9 cellular contexts compared by ENCODE assay signal in the genomic region with DNA sequence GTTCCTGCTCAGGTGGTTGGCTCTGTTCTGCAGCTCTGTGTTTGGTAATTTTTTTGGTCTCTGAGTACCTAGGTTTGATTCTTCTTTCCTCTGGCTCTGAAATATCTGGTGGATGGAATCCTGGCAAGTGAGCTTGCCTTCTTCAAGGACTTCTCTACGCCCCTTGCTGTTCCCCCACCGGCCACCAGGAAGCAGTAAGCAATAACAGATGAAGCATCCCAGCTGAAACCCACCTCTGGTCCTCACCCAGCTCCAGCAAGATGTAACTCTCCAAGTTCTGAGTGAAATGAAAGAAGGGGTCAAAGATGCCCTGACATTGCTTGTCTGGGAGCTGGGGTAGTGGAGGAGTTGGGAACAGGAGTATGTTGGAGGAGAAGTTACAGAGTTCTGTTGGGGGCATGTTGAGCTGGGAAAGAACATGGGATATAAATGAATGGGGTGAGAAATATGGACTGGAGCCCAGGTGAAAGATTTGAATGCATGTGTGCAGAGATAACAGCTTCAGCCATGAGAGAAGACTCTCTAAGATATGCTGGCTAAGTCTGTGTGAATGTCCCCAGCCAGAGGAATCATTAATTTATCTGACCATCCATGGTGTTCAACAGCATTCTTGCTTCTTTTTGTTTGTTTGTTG. TPM values are rescaled to one million over a fixed set of nuclear protein-coding genes. Genes with fewer than 3 reads are reported as not detected.
DNase-seq lines count a peak whose midpoint lies in the region; ATAC-seq and TF ChIP-seq lines count a peak whose summit lies in the region.
"Had no signal": no experiment of that assay in that cellular context is flagged by ENCODE, and none has a peak within 500 bp of the region (broad histone marks: within the 10 kb centered on the region; RNA-seq: fewer than 3 reads in every experiment).

No MANE protein-coding gene starts in this region.

- POLR2A ChIA-PET in activated CD8-positive, alpha-beta T cell treated with anti-CD3 and anti-CD28 coated beads, Interleukin-2, amount 10 ng/mL, durations not matched to agents 7 days and 5 days (lab: Charles Lee) = no interaction called here

- H3K4me3 Mint-ChIP-seq in activated CD8-positive, alpha-beta T cell treated with anti-CD3 and anti-CD28 coated beads, Interleukin-2, amount 10 ng/mL, durations not matched to agents 7 days and 5 days = no peak overlapping the region

- H3K4me3 ChIP-seq in heart right ventricle = no peak overlapping the region
- H3K4me3 ChIP-seq: BLaER1 had no signal

- H3K27ac Mint-ChIP-seq in activated CD8-positive, alpha-beta T cell treated with anti-CD3 and anti-CD28 coated beads, Interleukin-2, amount 10 ng/mL, durations not matched to agents 7 days and 5 days = no peak overlapping the region

- intact Hi-C loops in heart right ventricle (cut with DNase I) = no loop called here

- H3K4me1 Mint-ChIP-seq in activated CD8-positive, alpha-beta T cell treated with anti-CD3 and anti-CD28 coated beads, Interleukin-2, amount 10 ng/mL, durations not matched to agents 7 days and 5 days (ENCODE audit: low read depth) = no peaks in the 10 kb centered on the region

- H3K36me3 ChIP-seq in heart right ventricle = no peaks in the 10 kb centered on the region
- H3K36me3 ChIP-seq: BLaER1 had no signal

- H3K9me3 ChIP-seq in heart right ventricle = no peaks in the 10 kb centered on the region
- H3K9me3 ChIP-seq: BLaER1 had no signal

- H3K27ac ChIP-seq in heart right ventricle = no peak overlapping the region
- H3K27ac ChIP-seq: BLaER1 had no signal

- CTCF ChIA-PET in activated CD8-positive, alpha-beta T cell treated with anti-CD3 and anti-CD28 coated beads, Interleukin-2, amount 10 ng/mL, durations not matched to agents 7 days and 5 days (lab: Charles Lee) = interaction anchor here (0.9 to 3.2 kb wide), 18 partner anchors 8 to 313 kb away, joined by 3 to 20 read pairs (median 4); no protein-coding TSS in a partner anchor

- no peak for ATAC-seq in activated CD8-positive, alpha-beta T cell treated with anti-CD3 and anti-CD28 coated beads, Interleukin-2, amount 10 ng/mL, durations not matched to agents 7 days and 5 days
- peak in 2 of 8 donors; percentile 60 to 73 for ATAC-seq in heart right ventricle
- ATAC-seq in GM21825 (IDR thresholded peaks at IDR 0.05; ENCODE audit: unreplicated experiment) = no peak

- TF ChIP-seq CTCF in heart right ventricle (IDR thresholded peaks at IDR 0.05) = peak in 8 of 9 donors; percentile 11 to 60 (median 51)

- peaks cover 0 to 46% (median 10%) of the 10 kb centered on the region in 7 donors for H3K27me3 ChIP-seq in heart right ventricle
- H3K27me3 ChIP-seq: BLaER1 had no signal

- H3K9me3 Mint-ChIP-seq in activated CD8-positive, alpha-beta T cell treated with anti-CD3 and anti-CD28 coated beads, Interleukin-2, amount 10 ng/mL, durations not matched to agents 7 days and 5 days (ENCODE audit: insufficient read depth) = no peaks in the 10 kb centered on the region

- H3K27me3 Mint-ChIP-seq in activated CD8-positive, alpha-beta T cell treated with anti-CD3 and anti-CD28 coated beads, Interleukin-2, amount 10 ng/mL, durations not matched to agents 7 days and 5 days (ENCODE audit: low read depth) = peaks cover 41% of the 10 kb centered on the region

- WGBS in heart right ventricle, 2 donors = 12 to 14% methylated on average over 2 of the region's 2 CpGs

- DNase-seq in DMS79 treated with DMSO at 0.1 percent for 48 hours (lab: John Stamatoyannopoulos, UW) (peak; percentile 2), DMS79 (lab: John Stamatoyannopoulos, UW) (no peak), NCI-H1092 treated with DMSO at 0.1 percent for 48 hours (lab: John Stamatoyannopoulos, UW) (peak; percentile 52), heart right ventricle (peak; percentile 11 to 13), HK-2 (ENCODE audit: unreplicated experiment) (no peak)
- DNase-seq in activated CD8-positive, alpha-beta T cell treated with anti-CD3 and anti-CD28 coated beads, Interleukin-2, amount 10 ng/mL, durations not matched to agents 7 days and 5 days = peak; percentile 35
- DNase-seq in stimulated activated CD8-positive, alpha-beta memory T cell treated with anti-CD3 and anti-CD28 coated beads, Interleukin-4, amount 100 ng/mL, for 48 hours = peak; percentile 64

- H3K36me3 Mint-ChIP-seq in activated CD8-positive, alpha-beta T cell treated with anti-CD3 and anti-CD28 coated beads, Interleukin-2, amount 10 ng/mL, durations not matched to agents 7 days and 5 days (ENCODE audit: low read depth) = no peaks in the 10 kb centered on the region

- H3K4me1 ChIP-seq in heart right ventricle = peaks cover 0 to 6% (median 0%) of the 10 kb centered on the region in 9 donors
- H3K4me1 ChIP-seq: BLaER1 had no signal

RNA-seq across cellular contexts. Expression of gene GLP1R, which starts 51.3 kb away (rescaled TPM):
- not detected for total RNA-seq in activated CD8-positive, alpha-beta T cell treated with anti-CD3 and anti-CD28 coated beads, Interleukin-2, amount 10 ng/mL, durations not matched to agents 7 days and 5 days
- total RNA-seq in heart right ventricle = 1 to 10 TPM in 8 of 10 donors, under 1 TPM in 2; 0.58 to 5.9 (median 2.0) TPM
- 1 to 10 TPM in 1 of 2 donors, under 1 TPM in 1; 0.39 to 1.1 TPM for polyA plus RNA-seq in heart right ventricle

Comparison
In these comparisons a context has a peak if more than half of its experiments do, and no peak if none do; other contexts are left out.
1. DNase-seq: peak in DMS79 treated with DMSO at 0.1 percent for 48 hours (single experiment), NCI-H1092 treated with DMSO at 0.1 percent for 48 hours (single experiment), activated CD8-positive, alpha-beta T cell treated with anti-CD3 and anti-CD28 coated beads, Interleukin-2, amount 10 ng/mL, durations not matched to agents 7 days and 5 days (single experiment), heart right ventricle (2 of 2) and stimulated activated CD8-positive, alpha-beta memory T cell treated with anti-CD3 and anti-CD28 coated beads, Interleukin-4, amount 100 ng/mL, for 48 hours (single experiment); none in DMS79 (single experiment) and HK-2 (single experiment).